In genomic region chr11:83681045-83681781, GRCh38 we compare ENCODE assay signal across 1 cellular context.
TF ChIP-seq lines count a peak whose summit lies in the region.

No MANE protein-coding gene starts in this region.

TF ChIP-seq in GM23338, 12 proteins besides CTCF, POLR2A, EP300 and RAD21 (continued from another document):
- no peak for TF ChIP-seq REST (IDR thresholded peaks at IDR 0.05; ENCODE audit: unreplicated experiment)
TF ChIP-seq in GM23338: peak in this region for 0.
